ENCODE assay signal across 2 cellular contexts in genomic region chr1:16651560-16651959, GRCh38.
TF ChIP-seq lines count a peak whose summit lies in the region.
"Not testable (repeated sequence)": the region's sequence is repeated elsewhere in the genome, so short reads cannot be mapped to it uniquely, and the experiment has no call there.

No MANE protein-coding gene starts in this region.

TF ChIP-seq in K562, 482 proteins besides CTCF, POLR2A, EP300 and RAD21:
- TF ChIP-seq ZBTB34 (CRISPR knock-in tag; IDR thresholded peaks at IDR 0.05) (0 out of 2 replicates have a peak, but pooled peaks have one; percentile 34), TOE1 (CRISPR knock-in tag; IDR thresholded peaks at IDR 0.05; ENCODE audit: borderline replicate concordance, low read depth) (0 out of 2 replicates have a peak, but pooled peaks have one; percentile 50), CEBPG (CRISPR knock-in tag; IDR thresholded peaks at IDR 0.05) (peak; percentile 26; the same call in 1 of the 2 replicates), HMBOX1 (IDR thresholded peaks at IDR 0.05) (peak; percentile 71), STAT6 (CRISPR knock-in tag; IDR thresholded peaks at IDR 0.05) (0 out of 2 replicates have a peak, but pooled peaks have one; percentile 37), ZNF717 (CRISPR knock-in tag; IDR thresholded peaks at IDR 0.05) (0 out of 2 replicates have a peak, but pooled peaks have one; percentile 50), CTBP1 (IDR thresholded peaks at IDR 0.05; ENCODE audit: borderline replicate concordance) (0 out of 2 replicates have a peak, but pooled peaks have one; percentile 28), MCM5 (IDR thresholded peaks at IDR 0.05; ENCODE audit: low read depth) (0 out of 2 replicates have a peak, but pooled peaks have one; percentile 82)
- TF ChIP-seq TOE1 (IDR thresholded peaks at IDR 0.05; ENCODE audit: borderline replicate concordance); CEBPG (tag; conservative IDR thresholded peaks at IDR 0.05 in 1 of 2, IDR thresholded peaks at IDR 0.05 in 1 of 2): not testable (repeated sequence)

TF ChIP-seq in HepG2, 621 proteins besides CTCF, POLR2A, EP300 and RAD21 (continues in another document):
- TF ChIP-seq PATZ1 (CRISPR knock-in tag; IDR thresholded peaks at IDR 0.05) (peak; percentile 30; the same call in 1 of the 2 replicates), ZKSCAN8 (CRISPR knock-in tag; IDR thresholded peaks at IDR 0.05; ENCODE audit: borderline replicate concordance) (peak; percentile 67; the same call in 1 of the 2 replicates), SAP130 (CRISPR knock-in tag; IDR thresholded peaks at IDR 0.05; ENCODE audit: low read depth) (peak; percentile 71), SOX5 (CRISPR knock-in tag; IDR thresholded peaks at IDR 0.05; ENCODE audit: borderline replicate concordance) (peak; percentile 38; the same call in 1 of the 2 replicates), GABPB1 (CRISPR knock-in tag; IDR thresholded peaks at IDR 0.05) (peak; percentile 10; the same call in 1 of the 2 replicates), MIER3 (CRISPR knock-in tag; IDR thresholded peaks at IDR 0.05; ENCODE audit: borderline replicate concordance) (peak; percentile 68; the same call in 1 of the 2 replicates), TBX3 (IDR thresholded peaks at IDR 0.05; ENCODE audit: borderline replicate concordance) (peak; percentile 24; the same call in 1 of the 2 replicates), TEAD3 (CRISPR knock-in tag; optimal IDR thresholded peaks at IDR 0.05; ENCODE audit: borderline replicate concordance) (peak; percentile 21), PAF1 (CRISPR knock-in tag; IDR thresholded peaks at IDR 0.05) (0 out of 2 replicates have a peak, but pooled peaks have one; percentile 60), E2F1 (CRISPR knock-in tag; IDR thresholded peaks at IDR 0.05) (peak; percentile 50; the same call in 1 of the 2 replicates), KAT8 (CRISPR knock-in tag; IDR thresholded peaks at IDR 0.05) (0 out of 2 replicates have a peak, but pooled peaks have one; percentile 38), FOXK2 (IDR thresholded peaks at IDR 0.05) (0 out of 2 replicates have a peak, but pooled peaks have one; percentile 51), RFXANK (CRISPR knock-in tag; IDR thresholded peaks at IDR 0.05) (peak; percentile 78; the same call in 1 of the 2 replicates), PHB2 (IDR thresholded peaks at IDR 0.05; ENCODE audit: partially characterized antibody) (peak; percentile 43), KLF11 (CRISPR knock-in tag; IDR thresholded peaks at IDR 0.05) (peak; percentile 53; the same call in 1 of the 2 replicates), ELF3 (CRISPR knock-in tag; IDR thresholded peaks at IDR 0.05) (peak; percentile 56; the same call in 1 of the 2 replicates), AKNA (CRISPR knock-in tag; IDR thresholded peaks at IDR 0.05; ENCODE audit: borderline replicate concordance) (peak; percentile 33; the same call in 1 of the 2 replicates), MED1 (CRISPR knock-in tag; IDR thresholded peaks at IDR 0.05) (peak; percentile 53), ZBTB40 (IDR thresholded peaks at IDR 0.05) (0 out of 2 replicates have a peak, but pooled peaks have one; percentile 20), TFE3 (CRISPR knock-in tag; IDR thresholded peaks at IDR 0.05) (0 out of 2 replicates have a peak, but pooled peaks have one; percentile 22), FOXO1 (CRISPR knock-in tag; IDR thresholded peaks at IDR 0.05) (0 out of 2 replicates have a peak, but pooled peaks have one; percentile 37), RXRB (CRISPR knock-in tag; IDR thresholded peaks at IDR 0.05; ENCODE audit: borderline replicate concordance) (peak; percentile 55; the same call in 1 of the 2 replicates), ERF (CRISPR knock-in tag; IDR thresholded peaks at IDR 0.05) (peak; percentile 56; the same call in 1 of the 2 replicates), SKI (IDR thresholded peaks at IDR 0.05; ENCODE audit: partially characterized antibody) (peak; percentile 56), GATAD1 (CRISPR knock-in tag; IDR thresholded peaks at IDR 0.05) (0 out of 2 replicates have a peak, but pooled peaks have one; percentile 35), SMAD3 (CRISPR knock-in tag; IDR thresholded peaks at IDR 0.05) (peak; percentile 64; the same call in 1 of the 2 replicates), ZNF644 (CRISPR knock-in tag; IDR thresholded peaks at IDR 0.05; ENCODE audit: low read depth) (peak; percentile 62), DRAP1 (CRISPR knock-in tag; IDR thresholded peaks at IDR 0.05) (peak; percentile 44; the same call in 1 of the 2 replicates)
- not testable (repeated sequence) for TF ChIP-seq ZBTB40 (CRISPR knock-in tag; IDR thresholded peaks at IDR 0.05)
